16 cellular contexts compared by ENCODE assay signal in the genomic region with DNA sequence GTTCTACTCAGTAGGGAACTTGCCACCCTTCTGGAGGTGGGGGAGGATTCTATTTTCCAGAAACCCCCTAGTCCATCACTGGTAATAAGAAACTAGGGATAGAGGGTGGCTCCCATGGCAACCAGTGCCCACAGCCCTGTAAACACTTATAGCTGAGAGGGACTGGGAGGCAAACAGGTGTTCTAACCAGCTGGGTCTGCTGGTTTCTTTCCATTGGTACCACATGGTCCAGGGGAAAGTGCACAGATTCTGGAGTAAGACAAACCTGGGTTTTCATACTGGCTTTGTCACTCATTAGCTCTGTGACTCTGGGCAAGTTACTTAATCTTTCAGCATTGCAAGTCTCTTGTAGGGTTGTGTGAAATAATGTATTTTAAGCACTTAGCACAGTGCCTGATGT. TPM values are rescaled to one million over a fixed set of nuclear protein-coding genes. Genes with fewer than 3 reads are reported as not detected.
DNase-seq lines count a peak whose midpoint lies in the region; FAIRE-seq and TF ChIP-seq lines count a peak whose summit lies in the region.
"Had no signal": no experiment of that assay in that cellular context is flagged by ENCODE, and none has a peak within 500 bp of the region (broad histone marks: within the 10 kb centered on the region; RNA-seq: fewer than 3 reads in every experiment).

No MANE protein-coding gene starts in this region.

- TF ChIP-seq POLR2A in stomach (IDR thresholded peaks at IDR 0.05) = no peak

- no peak for FAIRE-seq in kidney (lab: Jason Lieb, UNC)

- DNase-seq in NCI-H2171 (lab: John Stamatoyannopoulos, UW) (peak; percentile 58), NCI-H510A (lab: John Stamatoyannopoulos, UW) (peak; percentile 3), NCI-H748 (lab: John Stamatoyannopoulos, UW; ENCODE audit: unreplicated experiment) (peak; percentile 68), left kidney (ENCODE audit: low read depth, low spot score) (peak; percentile 49), kidney (no peak), stomach (no peak), DMS 273 (lab: John Stamatoyannopoulos, UW; ENCODE audit: unreplicated experiment) (no peak)
- DNase-seq: CD4-positive, alpha-beta memory T cell; DMS153; GF-D8 had no signal

- no peak for TF ChIP-seq CTCF in kidney (IDR thresholded peaks at IDR 0.05; ENCODE audit: borderline replicate concordance, extremely low read depth, insufficient read depth)
- TF ChIP-seq CTCF in stomach (IDR thresholded peaks at IDR 0.05) = no peak

- H3K36me3 ChIP-seq in kidney (ENCODE audit: control insufficient read depth in 1 of 2, insufficient read depth in 2 of 2, low read length in 2 of 2) = no peaks in the 10 kb centered on the region
- no peaks in the 10 kb centered on the region for H3K36me3 ChIP-seq in stomach
- H3K36me3 ChIP-seq: BE2C had no signal

- H3K27ac ChIP-seq in kidney (ENCODE audit: low read depth in 2 of 2, low read length in 2 of 2) (no peak overlapping the region), stomach (no peak overlapping the region)
- H3K27ac ChIP-seq: A549, C4-2B, HL-60 had no signal

- H3K9ac ChIP-seq in kidney (ENCODE audit: low read length in 2 of 2) = no peak overlapping the region

- intact Hi-C loops in kidney (cut with DNase I) (no loop called here), stomach (cut with DNase I; ENCODE audit: low total_unique reads) (no loop called here)

- H3K4me3 ChIP-seq in kidney (ENCODE audit: low read length in 2 of 2) (no peak overlapping the region), stomach (no peak overlapping the region)
- H3K4me3 ChIP-seq: A549, GM23338 had no signal

- H3K9me3 ChIP-seq in kidney (ENCODE audit: control insufficient read depth in 1 of 2, low read length in 2 of 2) (no peaks in the 10 kb centered on the region), stomach (no peaks in the 10 kb centered on the region)
- H3K9me3 ChIP-seq: A549, BE2C had no signal

- peaks cover 0 to 8% (median 0%) of the 10 kb centered on the region in 3 donors for H3K27me3 ChIP-seq in stomach
- H3K27me3 ChIP-seq: BE2C had no signal

- TF ChIP-seq EP300 in stomach (IDR thresholded peaks at IDR 0.05) = no peak

- no peaks in the 10 kb centered on the region for H3K4me1 ChIP-seq in kidney (ENCODE audit: control insufficient read depth in 1 of 2, insufficient read depth in 1 of 2, low read depth in 1 of 2, low read length in 2 of 2)
- no peaks in the 10 kb centered on the region for H3K4me1 ChIP-seq in stomach
- H3K4me1 ChIP-seq: A549, BE2C had no signal

RNA-seq across cellular contexts. Expression of gene IGSF1, which starts 26.9 kb away (rescaled TPM):
- total RNA-seq in kidney (1.4 TPM), stomach (1 to 10 TPM in 1 of 5 donors, not detected in 4; 1.7 TPM)
- polyA plus RNA-seq in kidney (ENCODE audit: insufficient read depth, low read depth, low replicate concordance) (2.0 TPM), stomach (under 1 TPM in 2 of 3 donors, not detected in 1; 0.15 to 0.38 TPM)
- total RNA-seq: CD4-positive, alpha-beta memory T cell had no signal
- polyA plus RNA-seq: AG04450; CD4-positive, alpha-beta memory T cell had no signal

Comparison
In these comparisons a context has a peak if more than half of its experiments do, and no peak if none do; other contexts are left out.
1. DNase-seq: peak in NCI-H2171 (single experiment), NCI-H510A (single experiment), NCI-H748 (single experiment) and left kidney (single experiment); none in kidney (single experiment), stomach (single experiment) and DMS 273 (single experiment).